ENCODE assay signal across 32 cellular contexts in genomic region chr9:3444016-3444415, GRCh38.
DNase-seq lines count a peak whose midpoint lies in the region; ATAC-seq and TF ChIP-seq lines count a peak whose summit lies in the region.
"Had no signal": no experiment of that assay in that cellular context is flagged by ENCODE, and none has a peak within 500 bp of the region (broad histone marks: within the 10 kb centered on the region; RNA-seq: fewer than 3 reads in every experiment).

No MANE protein-coding gene starts in this region.

- peaks cover 4% of the 10 kb centered on the region for H3F3A ChIP-seq in SK-N-SH (replicated peaks; ENCODE audit: insufficient read depth)

- no peaks in the 10 kb centered on the region for H3K9me2 ChIP-seq in SK-N-SH

- ATAC-seq in SK-N-SH treated with all-trans-retinoic acid at 6 μM for 48 hours (no peak), GM21576 (IDR thresholded peaks at IDR 0.05; ENCODE audit: unreplicated experiment) (no peak)
- ATAC-seq in stimulated activated naive CD8-positive, alpha-beta T cell treated with anti-CD3 and anti-CD28 coated beads, Interleukin-15, Interleukin-2, amounts not matched to agents 100 U/mL and 50 U/mL, for 24 hours, result no peak
- ATAC-seq in CD8-positive, alpha-beta T cell, result no peak
- ATAC-seq: A549 had no signal

- no peak overlapping the region for H3K4me2 ChIP-seq in SK-N-SH
- H3K4me2 ChIP-seq: A549; BLaER1; BLaER1 treated with 17β-estradiol and CSF1 and Interleukin-3, amounts not matched to agents 10 nM and 100 nM had no signal

- POLR2A ChIA-PET in SK-N-SH (lab: Yijun Ruan, JAX), result no interaction called here
- POLR2A ChIA-PET in CD8-positive, alpha-beta T cell (lab: Charles Lee), result interaction anchor here (0.8 kb wide), 1 partner anchor 37 kb away, joined by 3 read pairs; no protein-coding TSS in a partner anchor

- no peaks in the 10 kb centered on the region for H3K36me3 ChIP-seq in SK-N-SH (replicated peaks in 1 of 2; ENCODE audit: control insufficient read depth in 1 of 2, insufficient read depth in 2 of 2, low read length in 1 of 2)
- H3K36me3 ChIP-seq in CD8-positive, alpha-beta T cell (ENCODE audit: insufficient read depth, low read length), result no peaks in the 10 kb centered on the region
- H3K36me3 ChIP-seq: BE2C, BLaER1 had no signal

- no peaks in the 10 kb centered on the region for H3K27me3 ChIP-seq in SK-N-SH (ENCODE audit: insufficient read depth)
- H3K27me3 ChIP-seq in CD8-positive, alpha-beta T cell (ENCODE audit: insufficient read depth, low read length), result no peaks in the 10 kb centered on the region
- H3K27me3 ChIP-seq: BE2C; BLaER1; BLaER1 treated with 17β-estradiol and CSF1 and Interleukin-3, amounts not matched to agents 10 nM and 100 nM had no signal

- H3K79me2 ChIP-seq in SK-N-SH (ENCODE audit: insufficient read depth), result no peaks in the 10 kb centered on the region

- H3K4me3 ChIP-seq in SK-N-SH (ENCODE audit: low read depth in 2 of 2, low read length in 1 of 2), result no peak overlapping the region
- no peak overlapping the region for H3K4me3 ChIP-seq in CD8-positive, alpha-beta T cell (ENCODE audit: low read depth, low read length)
- H3K4me3 ChIP-seq: A549; BLaER1; BLaER1 treated with 17β-estradiol and CSF1 and Interleukin-3, amounts not matched to agents 10 nM and 100 nM had no signal

- peak overlapping the region; percentile 28 for H3K27ac Mint-ChIP-seq in stimulated activated naive CD8-positive, alpha-beta T cell treated with anti-CD3 and anti-CD28 coated beads, Interleukin-15, Interleukin-2, amounts not matched to agents 100 ng/mL and 50 ng/mL, for 24 hours
- peak overlapping the region; percentile 2 for H3K27ac Mint-ChIP-seq in CD8-positive, alpha-beta T cell
- H3K27ac Mint-ChIP-seq: B cell; CD4-positive, alpha-beta T cell; CD4-positive, CD25-positive, alpha-beta regulatory T cell had no signal

- intact Hi-C loops in CD8-positive, alpha-beta T cell (cut with DNase I, micrococcal nuclease), result loop anchor here in 1 of 2 experiments (5.0 kb wide), 2 partner anchors 112 to 587 kb away; no protein-coding TSS in a partner anchor

- H3K4me1 Mint-ChIP-seq in stimulated activated naive CD8-positive, alpha-beta T cell treated with anti-CD3 and anti-CD28 coated beads, Interleukin-15, Interleukin-2, amounts not matched to agents 100 ng/mL and 50 ng/mL, for 24 hours (ENCODE audit: low read depth), result peaks cover 13% of the 10 kb centered on the region
- H3K4me1 Mint-ChIP-seq in CD8-positive, alpha-beta T cell (ENCODE audit: low read depth), result peaks cover 10% of the 10 kb centered on the region

- peaks cover 0 to 3% of the 10 kb centered on the region in 2 experiments; a peak in 1 of 4 replicates for H3K4me1 ChIP-seq in SK-N-SH (ENCODE audit: control insufficient read depth in 1 of 2, insufficient read depth in 2 of 2, low read depth in 1 of 2, low read length in 1 of 2)
- no peaks in the 10 kb centered on the region for H3K4me1 ChIP-seq in CD8-positive, alpha-beta T cell (ENCODE audit: insufficient read depth, low read length)
- H3K4me1 ChIP-seq: A549; BE2C; BLaER1; BLaER1 treated with 17β-estradiol and CSF1 and Interleukin-3, amounts not matched to agents 10 nM and 100 nM; Caco-2 had no signal

- DNase-seq in SK-N-SH, result no peak
- DNase-seq in stimulated activated naive CD8-positive, alpha-beta T cell treated with anti-CD3 and anti-CD28 coated beads, Interleukin-15, Interleukin-2, amounts not matched to agents 100 U/mL and 50 U/mL, for 24 hours, result no peak
- no peak for DNase-seq in CD8-positive, alpha-beta T cell
- DNase-seq: 8988T; ACHN; AML-193; BE2C; C1 segment of cervical spinal cord; Caco-2; Calu3; CD4-positive, alpha-beta memory T cell; CD4-positive, alpha-beta T cell; CD4-positive, CD25-positive, alpha-beta regulatory T cell; CD8-positive, alpha-beta memory T cell; COR-L47; DMS 273 treated with DMSO at 0.1 percent for 48 hours; DMS153; DMS53; DMS79; DMS79 treated with DMSO at 0.1 percent for 48 hours; DND-41; EL had no signal

- TF ChIP-seq RAD21 in SK-N-SH (IDR thresholded peaks at IDR 0.05; ENCODE audit: low read length), result no peak

- no peaks in the 10 kb centered on the region for H3K27me3 Mint-ChIP-seq in stimulated activated naive CD8-positive, alpha-beta T cell treated with anti-CD3 and anti-CD28 coated beads, Interleukin-15, Interleukin-2, amounts not matched to agents 100 ng/mL and 50 ng/mL, for 24 hours
- H3K27me3 Mint-ChIP-seq in CD8-positive, alpha-beta T cell (ENCODE audit: low read depth), result no peaks in the 10 kb centered on the region
- H3K27me3 Mint-ChIP-seq: B cell; CD4-positive, alpha-beta memory T cell; CD4-positive, alpha-beta T cell; CD4-positive, CD25-positive, alpha-beta regulatory T cell; CD8-positive, alpha-beta memory T cell had no signal

- no peak for TF ChIP-seq CTCF in SK-N-SH (IDR thresholded peaks at IDR 0.05)
- TF ChIP-seq CTCF in CD8-positive, alpha-beta T cell (IDR thresholded peaks at IDR 0.05), result no peak

- no peaks in the 10 kb centered on the region for H3K9me3 ChIP-seq in SK-N-SH
- no peaks in the 10 kb centered on the region for H3K9me3 ChIP-seq in CD8-positive, alpha-beta T cell (ENCODE audit: low read length)
- H3K9me3 ChIP-seq: A549; BE2C; BLaER1; BLaER1 treated with 17β-estradiol and CSF1 and Interleukin-3, amounts not matched to agents 10 nM and 100 nM; Caco-2 had no signal

- H4K20me1 ChIP-seq in SK-N-SH (ENCODE audit: insufficient read depth), result no peaks in the 10 kb centered on the region
- H4K20me1 ChIP-seq: BLaER1 treated with 17β-estradiol and CSF1 and Interleukin-3, amounts not matched to agents 10 nM and 100 nM had no signal

- peaks cover 7% of the 10 kb centered on the region for H3K36me3 Mint-ChIP-seq in stimulated activated naive CD8-positive, alpha-beta T cell treated with anti-CD3 and anti-CD28 coated beads, Interleukin-15, Interleukin-2, amounts not matched to agents 100 ng/mL and 50 ng/mL, for 24 hours (ENCODE audit: low read depth)
- H3K36me3 Mint-ChIP-seq in CD8-positive, alpha-beta T cell, result peaks cover 3% of the 10 kb centered on the region
- H3K36me3 Mint-ChIP-seq: CD14-positive monocyte had no signal

- WGBS in SK-N-SH (ENCODE audit: low lambda C conversion rate), result 100% methylated on average over 1 of the region's 1 CpG

- H3K9me3 Mint-ChIP-seq in stimulated activated naive CD8-positive, alpha-beta T cell treated with anti-CD3 and anti-CD28 coated beads, Interleukin-15, Interleukin-2, amounts not matched to agents 100 ng/mL and 50 ng/mL, for 24 hours, result no peaks in the 10 kb centered on the region
- H3K9me3 Mint-ChIP-seq in CD8-positive, alpha-beta T cell, result no peaks in the 10 kb centered on the region
- H3K9me3 Mint-ChIP-seq: CD8-positive, alpha-beta memory T cell had no signal

- CTCF ChIA-PET in SK-N-SH (lab: Yijun Ruan, JAX), result interaction anchor here (1.9 kb wide), 1 partner anchor 24 kb away, joined by 6 read pairs; no protein-coding TSS in a partner anchor
- CTCF ChIA-PET in CD8-positive, alpha-beta T cell (lab: Charles Lee), result no interaction called here

- H2AFZ ChIP-seq in SK-N-SH (ENCODE audit: low read depth), result no peak overlapping the region

- H3K9ac ChIP-seq in SK-N-SH, result no peak overlapping the region
- H3K9ac ChIP-seq: BLaER1; BLaER1 treated with 17β-estradiol and CSF1 and Interleukin-3, amounts not matched to agents 10 nM and 100 nM had no signal

- H3K27ac ChIP-seq in SK-N-SH (ENCODE audit: low read depth in 2 of 2, low read length in 1 of 2), result no peak overlapping the region
- H3K27ac ChIP-seq in CD8-positive, alpha-beta T cell (ENCODE audit: low read depth, low read length), result no peak overlapping the region
- H3K27ac ChIP-seq: 22Rv1; A549; BLaER1; BLaER1 treated with 17β-estradiol and CSF1 and Interleukin-3, amounts not matched to agents 10 nM and 100 nM; C4-2B had no signal

- no peak for TF ChIP-seq EP300 in SK-N-SH (IDR thresholded peaks at IDR 0.05; ENCODE audit: borderline replicate concordance in 1 of 2, low read depth in 1 of 2, low read length in 1 of 2)

- no peak overlapping the region for H3K4me3 Mint-ChIP-seq in stimulated activated naive CD8-positive, alpha-beta T cell treated with anti-CD3 and anti-CD28 coated beads, Interleukin-15, Interleukin-2, amounts not matched to agents 100 ng/mL and 50 ng/mL, for 24 hours
- H3K4me3 Mint-ChIP-seq in CD8-positive, alpha-beta T cell, result no peak overlapping the region
- H3K4me3 Mint-ChIP-seq: B cell; CD14-positive monocyte; CD4-positive, alpha-beta memory T cell; CD4-positive, alpha-beta T cell; CD4-positive, CD25-positive, alpha-beta regulatory T cell; CD8-positive, alpha-beta memory T cell had no signal

TF ChIP-seq in SK-N-SH treated with all-trans-retinoic acid at 6 μM for 48 hours, 23 proteins besides CTCF, POLR2A, EP300 and RAD21:
- TF ChIP-seq ZNF8 (CRISPR knock-in tag; IDR thresholded peaks at IDR 0.05) (peak; percentile 92), TCF4 (CRISPR knock-in tag; IDR thresholded peaks at IDR 0.05; ENCODE audit: borderline replicate concordance) (no peak)

TF ChIP-seq in SK-N-SH, 30 proteins besides CTCF, POLR2A, EP300 and RAD21:
- no peak for TF ChIP-seq SIN3A (IDR thresholded peaks at IDR 0.05; ENCODE audit: borderline replicate concordance, low read depth, low read length)
